ENCODE assay signal across 8 cellular contexts in genomic region chr2:213151437-213152064, GRCh38. TPM values are rescaled to one million over a fixed set of nuclear protein-coding genes. Genes with fewer than 3 reads are reported as not detected.
DNase-seq lines count a peak whose midpoint lies in the region; ATAC-seq lines count a peak whose summit lies in the region.

Gene IKZF2 (minus strand): TSS chr2:213151612. CDS start chr2:213148629, 2,983 bp downstream.

- DNase-seq in GM19240 (ENCODE audit: insufficient read length, low spot score): peak; percentile 38
- peak; percentile 43 for DNase-seq in NCI-H524 treated with DMSO at 0.1 percent for 48 hours (lab: John Stamatoyannopoulos, UW)
- peak; percentile 67 for DNase-seq in activated CD4-positive, alpha-beta memory T cell treated with anti-CD3 and anti-CD28 coated beads for 36 hours
- peak; percentile 59 for DNase-seq in effector CD4-positive, alpha-beta T cell
- peak; percentile 88 for DNase-seq in medulla oblongata (ENCODE audit: extremely low spot score)
- DNase-seq in stimulated activated CD4-positive, alpha-beta T cell treated with anti-CD3 and anti-CD28 coated beads, TNF-alpha, amount 100 ng/mL, for 4 hours (ENCODE audit: low read depth in 3 of 3): peak; percentile 16 to 31 (median 30)

- H3K4me3 Mint-ChIP-seq in activated CD4-positive, alpha-beta memory T cell treated with anti-CD3 and anti-CD28 coated beads for 36 hours: peak within 1 kb of the TSS; percentile 77

- no peaks in the 10 kb centered on the region for H3K36me3 Mint-ChIP-seq in activated CD4-positive, alpha-beta memory T cell treated with anti-CD3 and anti-CD28 coated beads for 36 hours

- POLR2A ChIA-PET in activated CD4-positive, alpha-beta memory T cell treated with anti-CD3 and anti-CD28 coated beads for 36 hours (lab: Charles Lee): no interaction called here

- H3K27ac Mint-ChIP-seq in activated CD4-positive, alpha-beta memory T cell treated with anti-CD3 and anti-CD28 coated beads for 36 hours: peak within 1 kb of the TSS; percentile 52

- H3K4me2 ChIP-seq in BLaER1: peak within 1 kb of the TSS; percentile 90

- H4K20me1 ChIP-seq in BLaER1: no peaks in the 10 kb centered on the region

- peak within 1 kb of the TSS; percentile 80 for H3K27ac ChIP-seq in BLaER1

- CTCF ChIA-PET in activated CD4-positive, alpha-beta memory T cell treated with anti-CD3 and anti-CD28 coated beads for 36 hours (lab: Charles Lee): interaction anchor here (1.2 to 3.3 kb wide), 3 partner anchors 288 to 375 kb away, joined by 3 to 14 read pairs (median 4); no protein-coding TSS in a partner anchor

- peaks cover 20% of the 10 kb centered on the region for H3K4me1 Mint-ChIP-seq in activated CD4-positive, alpha-beta memory T cell treated with anti-CD3 and anti-CD28 coated beads for 36 hours (ENCODE audit: low read depth)

- H3K36me3 ChIP-seq in BLaER1: no peaks in the 10 kb centered on the region

- no peaks in the 10 kb centered on the region for H3K9me3 ChIP-seq in BLaER1

- ATAC-seq in HG03442 (IDR thresholded peaks at IDR 0.05; ENCODE audit: unreplicated experiment): peak; percentile 61

- H3K4me3 ChIP-seq in BLaER1: peak within 1 kb of the TSS; percentile 83

- no peaks in the 10 kb centered on the region for H3K9me3 Mint-ChIP-seq in activated CD4-positive, alpha-beta memory T cell treated with anti-CD3 and anti-CD28 coated beads for 36 hours

- intact Hi-C loops in activated CD4-positive, alpha-beta memory T cell treated with anti-CD3 and anti-CD28 coated beads for 36 hours (cut with micrococcal nuclease): loop anchor here (1.0 to 5.0 kb wide), 4 partner anchors 32 to 137 kb away; no protein-coding TSS in a partner anchor

- H3K9ac ChIP-seq in BLaER1: peak within 1 kb of the TSS; percentile 81

- peaks cover 39% of the 10 kb centered on the region for H3K27me3 Mint-ChIP-seq in activated CD4-positive, alpha-beta memory T cell treated with anti-CD3 and anti-CD28 coated beads for 36 hours

- peaks cover 41% of the 10 kb centered on the region for H3K4me1 ChIP-seq in BLaER1

- H3K27me3 ChIP-seq in BLaER1: peaks cover 6% of the 10 kb centered on the region; the same call in 1 of the 2 replicates

RNA-seq across cellular contexts. Expression of gene IKZF2, which starts in this region (rescaled TPM):
- 1 to 10 TPM; 8.1 to 9.1 TPM for total RNA-seq in activated CD4-positive, alpha-beta memory T cell treated with anti-CD3 and anti-CD28 coated beads for 36 hours

Comparison
In these comparisons a context has a peak if more than half of its experiments do, and no peak if none do; other contexts are left out.
1. Peak in every context shown above with its lines: DNase-seq, ATAC-seq, H3K4me3 ChIP-seq and H3K27ac ChIP-seq.
2. DNase-seq: peak in every context shown above with its lines; median percentile 88 in medulla oblongata; 67 in activated CD4-positive, alpha-beta memory T cell treated with anti-CD3 and anti-CD28 coated beads for 36 hours; 59 in effector CD4-positive, alpha-beta T cell; 43 in NCI-H524 treated with DMSO at 0.1 percent for 48 hours; 38 in GM19240; 30 in stimulated activated CD4-positive, alpha-beta T cell treated with anti-CD3 and anti-CD28 coated beads, TNF-alpha, amount 100 ng/mL, for 4 hours.